Comparison of ENCODE assay signal across 10 cellular contexts in genomic region chr1:77831976-77832695, GRCh38. TPM values are rescaled to one million over a fixed set of nuclear protein-coding genes. Genes with fewer than 3 reads are reported as not detected.
DNase-seq lines count a peak whose midpoint lies in the region; ATAC-seq and TF ChIP-seq lines count a peak whose summit lies in the region.
"Had no signal": no experiment of that assay in that cellular context is flagged by ENCODE, and none has a peak within 500 bp of the region (broad histone marks: within the 10 kb centered on the region; RNA-seq: fewer than 3 reads in every experiment).

No MANE protein-coding gene starts in this region.

- no peak overlapping the region for H2BK12ac ChIP-seq in H9 (ENCODE audit: insufficient read length, low read depth, low read length)

- no peak overlapping the region for H4K8ac ChIP-seq in H9 (replicated peaks; ENCODE audit: insufficient read length, low read depth, low read length)

- no peak overlapping the region for H2AK5ac ChIP-seq in H9 (ENCODE audit: insufficient read length, low read length)

- H3K36me3 Mint-ChIP-seq in brain = peaks cover 45% of the 10 kb centered on the region
- H3K36me3 Mint-ChIP-seq in H9 (ENCODE audit: insufficient read depth in 1 of 3, low read depth in 3 of 3) = peaks cover 4 to 8% (median 6%) of the 10 kb centered on the region in 3 experiments; a peak in 5 of 7 replicates

- H3K18ac ChIP-seq in H9 (ENCODE audit: insufficient read length, low read depth, low read length) = no peak overlapping the region

- no peaks in the 10 kb centered on the region for H3K23me2 ChIP-seq in H9 (ENCODE audit: insufficient read length, low read depth, low read length, poor library complexity, severe bottlenecking)

- no peaks in the 10 kb centered on the region for H4K20me1 ChIP-seq in H9 (ENCODE audit: control insufficient read depth, insufficient read depth, insufficient read length)

- no peak overlapping the region for H4K5ac ChIP-seq in H9 (ENCODE audit: insufficient read length, low read depth, low read length)

- H2BK15ac ChIP-seq in H9 (ENCODE audit: low read depth, low read length) = no peak overlapping the region

- H3K4me3 Mint-ChIP-seq in brain = peak overlapping the region in 1 of 5 experiments; percentile 1
- H3K4me3 Mint-ChIP-seq in H9 = no peak overlapping the region

- no peak overlapping the region for H3K4me3 ChIP-seq in HFF-Myc (replicated peaks; ENCODE audit: low read depth, low read length)
- H3K4me3 ChIP-seq in spleen = no peak overlapping the region
- H3K4me3 ChIP-seq: SJCRH30 had no signal

- ATAC-seq in left ventricle myocardium superior (peak; percentile 63), HG02642 (IDR thresholded peaks at IDR 0.05; ENCODE audit: poor library complexity, unreplicated experiment) (no peak)

- no peaks in the 10 kb centered on the region for H3K79me2 ChIP-seq in H9 (ENCODE audit: insufficient read depth, low read length)

- H2BK5ac ChIP-seq in H9 (ENCODE audit: insufficient read length, low read length) = no peak overlapping the region

- H3K4me1 Mint-ChIP-seq in brain (peaks cover 49% of the 10 kb centered on the region), H9 (no peaks in the 10 kb centered on the region)

- no peaks in the 10 kb centered on the region for H3K79me1 ChIP-seq in H9 (ENCODE audit: insufficient read depth, low read depth, low read length, poor library complexity, severe bottlenecking)

- H3K27me3 Mint-ChIP-seq in brain = no peaks in the 10 kb centered on the region
- no peaks in the 10 kb centered on the region for H3K27me3 Mint-ChIP-seq in H9 (ENCODE audit: low read depth)

- H3K9me3 ChIP-seq in spleen (no peaks in the 10 kb centered on the region), H9 (ENCODE audit: control insufficient read depth, low read depth, low read length) (no peaks in the 10 kb centered on the region)
- H3K9me3 ChIP-seq: SJCRH30 had no signal

- no peak overlapping the region for H3K9ac ChIP-seq in H9 (ENCODE audit: extremely low read depth, insufficient read length, low read length)

- H3K4me1 ChIP-seq in spleen (peaks cover 0 to 22% (median 8%) of the 10 kb centered on the region in 6 donors), H9 (ENCODE audit: insufficient read depth, low read length) (no peaks in the 10 kb centered on the region)

- H3K23ac ChIP-seq in H9 (ENCODE audit: insufficient read length, low read depth, low read length) = no peak overlapping the region

- intact Hi-C loops in left ventricle myocardium superior (cut with micrococcal nuclease) = loop anchor here (5.0 kb wide), 1 partner anchor 55 kb away; the partner anchor contains the start of gene NEXN
- intact Hi-C loops in spleen (cut with DNase I; ENCODE audit: low total_unique reads) = no loop called here

- H3K36me3 ChIP-seq in spleen = peaks cover 0 to 65% (median 4%) of the 10 kb centered on the region in 6 donors

- TF ChIP-seq POLR2A in spleen (IDR thresholded peaks at IDR 0.05) = no peak

- H3T11ph ChIP-seq in H9 (ENCODE audit: low read length) = no peak overlapping the region

- H3K27me3 ChIP-seq in spleen (replicated peaks in 1 of 7) (no peaks in the 10 kb centered on the region), H9 (ENCODE audit: insufficient read depth, low read length) (no peaks in the 10 kb centered on the region)
- H3K27me3 ChIP-seq: SJCRH30 had no signal

- peak overlapping the region in 6 of 8 donors; percentile 18 to 63 (median 37) for H3K27ac ChIP-seq in spleen
- no peak overlapping the region for H3K27ac ChIP-seq in H9 (ENCODE audit: insufficient read length, low read depth, low read length)
- H3K27ac ChIP-seq: SJCRH30 had no signal

- H2AFZ ChIP-seq in H9 (ENCODE audit: low read length) = no peak overlapping the region

- DNase-seq in HFF-Myc (ENCODE audit: extremely low read depth, low read depth) (peak; percentile 29), left ventricle myocardium superior (no peak), spleen (no peak), GDM1 (lab: John Stamatoyannopoulos, UW) (no peak), H9 (no peak), GM10266 (ENCODE audit: extremely low spot score) (no peak)
- DNase-seq: effector CD8-positive, alpha-beta T cell; SJCRH30 had no signal

- no peak overlapping the region for H3K14ac ChIP-seq in H9 (ENCODE audit: insufficient read depth, low read length)

- no peak overlapping the region for H2BK120ac ChIP-seq in H9 (ENCODE audit: low read depth, low read length, poor library complexity, severe bottlenecking)

- H3K9me3 Mint-ChIP-seq in brain (no peaks in the 10 kb centered on the region), H9 (peaks cover 0 to under 1% of the 10 kb centered on the region in 2 experiments; a peak in 1 of 5 replicates)

- no peak overlapping the region for H4K91ac ChIP-seq in H9 (ENCODE audit: insufficient read length, low read depth, low read length)

- WGBS in spleen, 5 donors = 60 to 76% (median 74%) methylated on average over 2 of the region's 2 CpGs
- no CpG with 5 or more reads among the region's 2 CpGs for WGBS in H9 (ENCODE audit: extremely low coverage, insufficient read length, low lambda C conversion rate)

- no peak overlapping the region for H3K4ac ChIP-seq in H9 (ENCODE audit: low read depth, low read length)

- no peak overlapping the region for H3K4me2 ChIP-seq in H9 (ENCODE audit: insufficient read depth, insufficient read length, low read length)

- H3K56ac ChIP-seq in H9 (ENCODE audit: insufficient read length, low read depth, low read length) = no peak overlapping the region

- no peak overlapping the region for H2BK20ac ChIP-seq in H9 (ENCODE audit: low read depth, low read length, poor library complexity, severe bottlenecking)

- peak overlapping the region in 3 of 5 experiments; percentile 18 to 82 (median 60) for H3K27ac Mint-ChIP-seq in brain
- no peak overlapping the region; a peak in 1 of 7 replicates for H3K27ac Mint-ChIP-seq in H9

- TF ChIP-seq CTCF in HFF-Myc (IDR thresholded peaks at IDR 0.05; ENCODE audit: low read depth, low read length, missing control alignments) (no peak), brain (conservative IDR thresholded peaks at IDR 0.05) (no peak), spleen (IDR thresholded peaks at IDR 0.05 in 8 of 11, conservative IDR thresholded peaks at IDR 0.05 in 3 of 11) (no peak), H9 (conservative IDR thresholded peaks at IDR 0.05) (no peak), GM10266 (IDR thresholded peaks at IDR 0.05; ENCODE audit: control insufficient read depth, insufficient read depth, low read depth, missing control alignments) (no peak)

RNA-seq across cellular contexts. Expression of gene MIGA1, which starts 52.7 kb away (rescaled TPM):
- polyA plus RNA-seq in brain (ENCODE audit: insufficient read depth, low read depth, low replicate concordance) (5.1 TPM), spleen (1 to 10 TPM; 2.4 to 2.8 (median 2.7) TPM)
- total RNA-seq in left ventricle myocardium superior (9.7 TPM), spleen (10 to 100 TPM; 12.6 to 20.2 (median 18.0) TPM), H9 (2021) (6.3 and 6.7 TPM in 2 replicates)

RNA-seq across cellular contexts. Expression of gene NEXN, which starts 56.3 kb away (rescaled TPM):
- polyA plus RNA-seq in brain (ENCODE audit: insufficient read depth, low read depth, low replicate concordance) (0.39 TPM), spleen (1 to 10 TPM; 5.8 to 9.9 (median 7.8) TPM)
- total RNA-seq in left ventricle myocardium superior (365 TPM), spleen (1 to 10 TPM; 3.4 to 8.3 (median 5.6) TPM), H9 (2021) (3.2 and 3.3 TPM in 2 replicates)

Comparison
In these comparisons a context has a peak if more than half of its experiments do, and no peak if none do; other contexts are left out.
1. H3K27ac Mint-ChIP-seq: peak in brain (3 of 5); none in H9 (0 of 3).
2. RNA of gene NEXN, which starts 56.3 kb away (total RNA-seq): 365 TPM in left ventricle myocardium superior (single experiment); 3.4 to 8.3 TPM in spleen and 3.2 to 3.3 TPM in H9; every median in the first group is over 10 times any median in the second.